12 cellular contexts compared by ENCODE assay signal in the genomic region with DNA sequence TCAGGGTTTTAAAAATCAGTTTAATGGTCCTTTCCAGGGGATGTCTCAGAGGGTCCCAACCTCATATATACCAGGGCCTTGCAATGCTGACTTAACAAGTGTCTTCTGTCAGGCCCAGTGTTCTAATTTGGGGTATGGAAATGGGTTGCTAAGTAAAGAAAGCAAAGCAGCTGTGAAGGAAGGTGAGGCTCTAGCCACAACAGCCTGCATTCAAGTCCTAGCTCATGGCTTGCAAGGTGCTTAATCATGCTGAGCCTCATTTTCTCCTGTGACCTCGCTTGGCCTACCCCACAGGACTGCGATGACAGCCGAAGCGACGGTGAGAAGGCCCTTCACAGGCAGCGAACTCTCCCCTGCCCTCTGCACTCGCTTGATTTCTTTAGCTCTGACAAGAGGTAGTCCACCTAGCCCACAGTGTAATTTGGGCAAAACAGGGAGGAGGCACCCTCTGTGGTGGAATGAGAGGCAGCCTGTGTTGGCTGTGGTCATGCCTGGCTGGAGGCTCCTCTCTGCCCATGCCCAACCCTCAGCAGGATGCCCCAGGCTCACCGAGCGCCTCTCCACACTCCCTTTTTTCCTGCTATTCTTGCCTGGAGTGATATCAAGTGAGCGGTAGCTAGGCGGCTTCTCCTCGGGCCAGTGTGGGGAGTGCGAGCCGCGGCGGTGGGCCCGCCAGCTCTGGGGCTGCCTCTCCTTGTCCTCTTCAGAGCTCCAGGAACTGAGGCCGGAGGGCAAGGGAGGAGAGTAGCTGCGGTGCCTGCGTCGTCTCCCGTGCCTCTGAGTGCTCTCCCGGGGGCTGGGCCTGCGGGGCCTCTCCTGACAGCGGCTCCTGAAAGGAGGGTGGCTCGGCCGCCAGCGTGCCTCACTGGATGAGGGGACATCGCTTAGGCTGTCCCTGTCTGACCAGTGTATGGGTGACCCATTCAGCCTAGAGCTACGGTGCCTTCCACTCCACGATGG. TPM values are rescaled to one million over a fixed set of nuclear protein-coding genes. Genes with fewer than 3 reads are reported as not detected.
DNase-seq lines count a peak whose midpoint lies in the region; ATAC-seq and TF ChIP-seq lines count a peak whose summit lies in the region.
"Had no signal": no experiment of that assay in that cellular context is flagged by ENCODE, and none has a peak within 500 bp of the region (broad histone marks: within the 10 kb centered on the region; RNA-seq: fewer than 3 reads in every experiment).

No MANE protein-coding gene starts in this region.

- H3K4me1 ChIP-seq in gastroesophageal sphincter (no peaks in the 10 kb centered on the region), neural progenitor cell (no peaks in the 10 kb centered on the region)

- no peaks in the 10 kb centered on the region for H3K27me3 ChIP-seq in gastroesophageal sphincter
- no peaks in the 10 kb centered on the region for H3K27me3 ChIP-seq in neural progenitor cell
- H3K27me3 ChIP-seq: upper lobe of left lung had no signal

- H3K9ac ChIP-seq in neural progenitor cell: no peak overlapping the region

- no peaks in the 10 kb centered on the region for H3K9me3 ChIP-seq in gastroesophageal sphincter
- no peaks in the 10 kb centered on the region for H3K9me3 ChIP-seq in neural progenitor cell (ENCODE audit: low read depth)
- H3K9me3 ChIP-seq: upper lobe of left lung had no signal

- H3K4me3 ChIP-seq in gastroesophageal sphincter (no peak overlapping the region), neural progenitor cell (no peak overlapping the region)
- H3K4me3 ChIP-seq: upper lobe of left lung had no signal

- no peaks in the 10 kb centered on the region for H3K27me3 Mint-ChIP-seq in neural progenitor cell (ENCODE audit: insufficient read depth, low read depth)
- H3K27me3 Mint-ChIP-seq: CD4-positive, alpha-beta T cell had no signal

- no peaks in the 10 kb centered on the region for H3K9me3 Mint-ChIP-seq in neural progenitor cell
- H3K9me3 Mint-ChIP-seq: activated naive CD4-positive, alpha-beta T cell treated with anti-CD3 and anti-CD28 coated beads, Interleukin-2, amount 50 U/mL, for 72 hours; CD4-positive, alpha-beta T cell had no signal

- H3K4me3 Mint-ChIP-seq in neural progenitor cell: no peak overlapping the region
- H3K4me3 Mint-ChIP-seq: CD4-positive, alpha-beta T cell had no signal

- ATAC-seq in GM18502 (IDR thresholded peaks at IDR 0.05; ENCODE audit: poor library complexity, unreplicated experiment): peak; percentile 67
- ATAC-seq in GM21526 (IDR thresholded peaks at IDR 0.05; ENCODE audit: low FRiP score, unreplicated experiment): peak; percentile 60
- peak; percentile 69 for ATAC-seq in HG03280 (IDR thresholded peaks at IDR 0.05; ENCODE audit: unreplicated experiment)
- ATAC-seq in gastroesophageal sphincter: peak; percentile 13
- ATAC-seq: activated naive CD4-positive, alpha-beta T cell treated with anti-CD3 and anti-CD28 coated beads, Interleukin-2, amount 50 U/mL, for 72 hours had no signal

- TF ChIP-seq CTCF in gastroesophageal sphincter (IDR thresholded peaks at IDR 0.05): no peak
- TF ChIP-seq CTCF in neural progenitor cell (IDR thresholded peaks at IDR 0.05): no peak

- no peaks in the 10 kb centered on the region for H3K79me2 ChIP-seq in neural progenitor cell (ENCODE audit: low read depth)

- TF ChIP-seq POLR2A in gastroesophageal sphincter (IDR thresholded peaks at IDR 0.05): no peak

- no peaks in the 10 kb centered on the region for H3K36me3 Mint-ChIP-seq in neural progenitor cell
- H3K36me3 Mint-ChIP-seq: activated naive CD4-positive, alpha-beta T cell treated with anti-CD3 and anti-CD28 coated beads, Interleukin-2, amount 50 U/mL, for 72 hours had no signal

- no peaks in the 10 kb centered on the region for H4K20me1 ChIP-seq in neural progenitor cell (ENCODE audit: low read depth)

- H3K4me1 Mint-ChIP-seq in neural progenitor cell: no peaks in the 10 kb centered on the region

- DNase-seq in neural progenitor cell (ENCODE audit: low spot score) (no peak), foreskin melanocyte (no peak), NCI-H146 treated with DMSO at 0.1 percent for 48 hours (lab: John Stamatoyannopoulos, UW; ENCODE audit: unreplicated experiment) (no peak)
- DNase-seq in activated CD4-positive, alpha-beta T cell treated with anti-CD3 and anti-CD28 coated beads, Interleukin-2, amount 50 U/mL, for 1 hour: no peak
- DNase-seq: CD4-positive, alpha-beta T cell; NCI-H774 had no signal

- TF ChIP-seq EP300 in gastroesophageal sphincter (IDR thresholded peaks at IDR 0.05): no peak

- no peak overlapping the region for H3K27ac ChIP-seq in gastroesophageal sphincter
- no peak overlapping the region for H3K27ac ChIP-seq in neural progenitor cell

- H3K36me3 ChIP-seq in gastroesophageal sphincter (no peaks in the 10 kb centered on the region), neural progenitor cell (no peaks in the 10 kb centered on the region)
- H3K36me3 ChIP-seq: upper lobe of left lung had no signal

- no peaks in the 10 kb centered on the region for H3F3A ChIP-seq in neural progenitor cell (ENCODE audit: low read depth)

- WGBS in gastroesophageal sphincter (ENCODE audit: low coverage in 1 of 2), 2 donors: 95 to 100% methylated on average over 3 to 8 of the region's 31 CpGs

- H2AFZ ChIP-seq in neural progenitor cell (replicated peaks): no peak overlapping the region

- H3K27ac Mint-ChIP-seq in neural progenitor cell: no peak overlapping the region
- H3K27ac Mint-ChIP-seq: activated naive CD4-positive, alpha-beta T cell treated with anti-CD3 and anti-CD28 coated beads, Interleukin-2, amount 50 U/mL, for 72 hours; CD4-positive, alpha-beta T cell had no signal

- no peak overlapping the region for H3K4me2 ChIP-seq in neural progenitor cell

RNA-seq across cellular contexts. Expression of a gene that starts 29.2 kb away (rescaled TPM):
- total RNA-seq in gastroesophageal sphincter (under 1 TPM in 1 of 4 donors, not detected in 3; 0.74 TPM), neural progenitor cell (ENCODE audit: low replicate concordance) (0.07 and 0.22 TPM in 2 replicates)
- total RNA-seq: activated naive CD4-positive, alpha-beta T cell treated with anti-CD3 and anti-CD28 coated beads, Interleukin-2, amount 50 U/mL, for 72 hours; CD4-positive, alpha-beta T cell had no signal

Comparison
In these comparisons a context has a peak if more than half of its experiments do, and no peak if none do; other contexts are left out.
1. ATAC-seq: peak in every context shown above with its lines; median percentile 69 in HG03280; 67 in GM18502; 60 in GM21526; 13 in gastroesophageal sphincter.